1 cellular context compared by ENCODE assay signal in genomic region chr2:146123714-146124113, GRCh38.
TF ChIP-seq lines count a peak whose summit lies in the region.

No MANE protein-coding gene starts in this region.

TF ChIP-seq in HEK293T, 16 proteins besides CTCF, POLR2A, EP300 and RAD21 (continued from another document):
- no peak for TF ChIP-seq BHLHE40 (IDR thresholded peaks at IDR 0.05; ENCODE audit: borderline replicate concordance)
- no peak for TF ChIP-seq NFRKB (IDR thresholded peaks at IDR 0.05)
- no peak for TF ChIP-seq ZNF384 (IDR thresholded peaks at IDR 0.05)
- TF ChIP-seq CTBP1 (IDR thresholded peaks at IDR 0.05; ENCODE audit: borderline replicate concordance) = no peak
